7 cellular contexts compared by ENCODE assay signal in the genomic region with DNA sequence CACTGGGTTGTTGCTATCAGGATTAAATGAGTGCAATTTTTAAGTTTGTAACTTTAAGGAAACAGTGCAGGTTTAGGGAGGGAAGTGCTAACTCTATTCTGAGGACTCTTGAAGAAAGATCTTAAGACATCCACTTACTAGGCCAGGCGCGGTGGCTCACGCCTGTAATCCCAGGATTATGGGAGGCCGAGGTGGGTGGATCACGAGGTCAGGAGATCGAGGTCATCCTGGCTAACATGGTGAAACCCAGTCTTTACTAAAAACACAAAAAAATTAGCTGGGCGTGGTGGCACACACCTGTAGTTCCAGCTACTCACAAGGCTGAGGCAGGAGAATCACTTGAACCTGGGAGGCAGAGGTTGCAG. TPM values are rescaled to one million over a fixed set of nuclear protein-coding genes. Genes with fewer than 3 reads are reported as not detected.
DNase-seq lines count a peak whose midpoint lies in the region; ATAC-seq and TF ChIP-seq lines count a peak whose summit lies in the region.
"Not testable (repeated sequence)": the region's sequence is repeated elsewhere in the genome, so short reads cannot be mapped to it uniquely, and the experiment has no call there.

No MANE protein-coding gene starts in this region.

- not testable (repeated sequence) for H3K27ac ChIP-seq in CD8-positive, alpha-beta T cell (ENCODE audit: low read depth, low read length); KMS-11
- H3K27ac ChIP-seq in RWPE2 (ENCODE audit: poor library complexity, severe bottlenecking) = peak overlapping the region; percentile 96

- not testable (repeated sequence) for H3K27me3 ChIP-seq in CD8-positive, alpha-beta T cell (ENCODE audit: insufficient read depth, low read length); KMS-11 (ENCODE audit: insufficient read depth, low read depth); RWPE2 (ENCODE audit: insufficient read depth, poor library complexity, severe bottlenecking)

- H2AFZ ChIP-seq in KMS-11 (ENCODE audit: low read depth) = not testable (repeated sequence)

- H3K4me1 ChIP-seq in CD8-positive, alpha-beta T cell (ENCODE audit: insufficient read depth, low read length) = peaks cover 15% of the 10 kb centered on the region
- H3K4me1 ChIP-seq in KMS-11 (ENCODE audit: low read depth, poor library complexity, severe bottlenecking) (peaks cover 32% of the 10 kb centered on the region), RWPE2 (ENCODE audit: insufficient read depth, poor library complexity, severe bottlenecking) (peaks cover 40% of the 10 kb centered on the region)

- not testable (repeated sequence) for H3K36me3 ChIP-seq in CD8-positive, alpha-beta T cell (ENCODE audit: insufficient read depth, low read length); KMS-11 (ENCODE audit: insufficient read depth); RWPE2 (ENCODE audit: low read depth)

- intact Hi-C loops in CD8-positive, alpha-beta T cell (cut with DNase I, micrococcal nuclease) = loop anchor here (5.0 to 10.0 kb wide), 4 partner anchors 332 to 1245 kb away; partner anchors contain the start of genes HSD17B12 (in 1 of the 2) and SLC35C1 (in 1 of the 2)

- H4K20me1 ChIP-seq in KMS-11 (ENCODE audit: insufficient read depth) = not testable (repeated sequence)

- H3K36me3 Mint-ChIP-seq in CD8-positive, alpha-beta T cell; activated CD4-positive, alpha-beta T cell treated with anti-CD3 and anti-CD28 coated beads, Interleukin-2, amount 10 ng/mL, durations not matched to agents 7 days and 5 days (ENCODE audit: low read depth); activated naive CD8-positive, alpha-beta T cell treated with anti-CD3 and anti-CD28 coated beads, Interleukin-2, amount 10 ng/mL, durations not matched to agents 7 days and 5 days; naive B cell: not testable (repeated sequence)

- DNase-seq in CD8-positive, alpha-beta T cell; RWPE2 (ENCODE audit: low spot score); activated CD4-positive, alpha-beta T cell treated with anti-CD3 and anti-CD28 coated beads, Interleukin-2, amount 10 ng/mL, durations not matched to agents 7 days and 5 days; activated naive CD8-positive, alpha-beta T cell treated with anti-CD3 and anti-CD28 coated beads, Interleukin-2, amount 10 ng/mL, durations not matched to agents 7 days and 5 days; naive B cell: not testable (repeated sequence)

- not testable (repeated sequence) for TF ChIP-seq CTCF in CD8-positive, alpha-beta T cell (IDR thresholded peaks at IDR 0.05); KMS-11 (conservative IDR thresholded peaks at IDR 0.05; ENCODE audit: low read depth, low read length); RWPE2 (IDR thresholded peaks at IDR 0.05; ENCODE audit: poor library complexity, severe bottlenecking)

- H3K27me3 Mint-ChIP-seq in CD8-positive, alpha-beta T cell (ENCODE audit: low read depth); activated CD4-positive, alpha-beta T cell treated with anti-CD3 and anti-CD28 coated beads, Interleukin-2, amount 10 ng/mL, durations not matched to agents 7 days and 5 days; activated naive CD8-positive, alpha-beta T cell treated with anti-CD3 and anti-CD28 coated beads, Interleukin-2, amount 10 ng/mL, durations not matched to agents 7 days and 5 days; naive B cell: not testable (repeated sequence)

- H3K9me3 Mint-ChIP-seq in CD8-positive, alpha-beta T cell; activated CD4-positive, alpha-beta T cell treated with anti-CD3 and anti-CD28 coated beads, Interleukin-2, amount 10 ng/mL, durations not matched to agents 7 days and 5 days; activated naive CD8-positive, alpha-beta T cell treated with anti-CD3 and anti-CD28 coated beads, Interleukin-2, amount 10 ng/mL, durations not matched to agents 7 days and 5 days; naive B cell: not testable (repeated sequence)

- POLR2A ChIA-PET in CD8-positive, alpha-beta T cell (lab: Charles Lee) = interaction anchor here (0.9 kb wide), 1 partner anchor 54 kb away, joined by 4 read pairs; no protein-coding TSS in a partner anchor
- POLR2A ChIA-PET in activated CD4-positive, alpha-beta T cell treated with anti-CD3 and anti-CD28 coated beads, Interleukin-2, amount 10 ng/mL, durations not matched to agents 7 days and 5 days (lab: Charles Lee) = not testable (repeated sequence)
- POLR2A ChIA-PET in activated naive CD8-positive, alpha-beta T cell treated with anti-CD3 and anti-CD28 coated beads, Interleukin-2, amount 10 ng/mL, durations not matched to agents 7 days and 5 days (lab: Charles Lee) = interaction anchor here (0.8 to 2.4 kb wide), 5 partner anchors 9 to 57 kb away, joined by 3 to 17 read pairs (median 7); no protein-coding TSS in a partner anchor

- not testable (repeated sequence) for H3K79me2 ChIP-seq in KMS-11 (ENCODE audit: insufficient read depth, low read depth)

- not testable (repeated sequence) for H3K4me3 ChIP-seq in CD8-positive, alpha-beta T cell (ENCODE audit: low read depth, low read length); KMS-11 (IDR thresholded peaks at IDR 0.05; ENCODE audit: insufficient read depth, low read depth, low read length); RWPE2 (ENCODE audit: severe bottlenecking)

- H3K4me3 Mint-ChIP-seq in CD8-positive, alpha-beta T cell; activated CD4-positive, alpha-beta T cell treated with anti-CD3 and anti-CD28 coated beads, Interleukin-2, amount 10 ng/mL, durations not matched to agents 7 days and 5 days: not testable (repeated sequence)
- peak overlapping the region; percentile 70 for H3K4me3 Mint-ChIP-seq in activated naive CD8-positive, alpha-beta T cell treated with anti-CD3 and anti-CD28 coated beads, Interleukin-2, amount 10 ng/mL, durations not matched to agents 7 days and 5 days
- peak overlapping the region; percentile 58 to 87 (median 76) for H3K4me3 Mint-ChIP-seq in naive B cell

- CTCF ChIA-PET in CD8-positive, alpha-beta T cell (lab: Charles Lee) = interaction anchor here (0.9 to 17.8 kb wide), 8 partner anchors 10 to 543 kb away, joined by 4 to 625 read pairs (median 6); partner anchors contain the start of gene CD82
- CTCF ChIA-PET in activated CD4-positive, alpha-beta T cell treated with anti-CD3 and anti-CD28 coated beads, Interleukin-2, amount 10 ng/mL, durations not matched to agents 7 days and 5 days (lab: Charles Lee) = interaction anchor here (0.9 to 4.7 kb wide), 7 partner anchors 11 to 57 kb away, joined by 3 to 28 read pairs (median 6); no protein-coding TSS in a partner anchor

- H3K27ac Mint-ChIP-seq in CD8-positive, alpha-beta T cell = peak overlapping the region; percentile 16
- H3K27ac Mint-ChIP-seq in activated CD4-positive, alpha-beta T cell treated with anti-CD3 and anti-CD28 coated beads, Interleukin-2, amount 10 ng/mL, durations not matched to agents 7 days and 5 days = peak overlapping the region; percentile 84
- peak overlapping the region; percentile 87 for H3K27ac Mint-ChIP-seq in activated naive CD8-positive, alpha-beta T cell treated with anti-CD3 and anti-CD28 coated beads, Interleukin-2, amount 10 ng/mL, durations not matched to agents 7 days and 5 days
- peak overlapping the region; percentile 79 to 96 (median 90) for H3K27ac Mint-ChIP-seq in naive B cell

- peaks cover 15% of the 10 kb centered on the region for H3K4me1 Mint-ChIP-seq in CD8-positive, alpha-beta T cell (ENCODE audit: low read depth)
- H3K4me1 Mint-ChIP-seq in activated CD4-positive, alpha-beta T cell treated with anti-CD3 and anti-CD28 coated beads, Interleukin-2, amount 10 ng/mL, durations not matched to agents 7 days and 5 days = peaks cover 54% of the 10 kb centered on the region
- peaks cover 39% of the 10 kb centered on the region for H3K4me1 Mint-ChIP-seq in activated naive CD8-positive, alpha-beta T cell treated with anti-CD3 and anti-CD28 coated beads, Interleukin-2, amount 10 ng/mL, durations not matched to agents 7 days and 5 days
- peaks cover 49 to 86% (median 70%) of the 10 kb centered on the region in 3 donors for H3K4me1 Mint-ChIP-seq in naive B cell

- not testable (repeated sequence) for H3K9ac ChIP-seq in KMS-11

- not testable (repeated sequence) for H3K9me3 ChIP-seq in CD8-positive, alpha-beta T cell (ENCODE audit: low read length); RWPE2 (ENCODE audit: severe bottlenecking)

- ATAC-seq in CD8-positive, alpha-beta T cell; RWPE2 (ENCODE audit: low read depth); activated naive CD8-positive, alpha-beta T cell treated with anti-CD3 and anti-CD28 coated beads, Interleukin-2, amount 10 ng/mL, durations not matched to agents 7 days and 5 days (ENCODE audit: low read depth): not testable (repeated sequence)
- ATAC-seq in GM19452 (IDR thresholded peaks at IDR 0.05; ENCODE audit: unreplicated experiment) = peak; percentile 2
- ATAC-seq in naive B cell (ENCODE audit: low read depth in 2 of 2) = peak in 1 of 2 donors; percentile 2

- H3K4me2 ChIP-seq in KMS-11 = 0 out of 2 replicates have a peak overlapping the region, but pooled peaks have one; percentile 2

RNA-seq across cellular contexts. Expression of gene CD82, which starts 5.5 kb away (rescaled TPM):
- 10 to 100 TPM; 28.1 to 32.4 TPM for total RNA-seq in CD8-positive, alpha-beta T cell
- 100 to 1,000 TPM; 126 to 128 TPM for total RNA-seq in activated CD4-positive, alpha-beta T cell treated with anti-CD3 and anti-CD28 coated beads, Interleukin-2, amount 10 ng/mL, durations not matched to agents 7 days and 5 days
- 10 to 100 TPM; 71.9 to 80.2 TPM for total RNA-seq in activated naive CD8-positive, alpha-beta T cell treated with anti-CD3 and anti-CD28 coated beads, Interleukin-2, amount 10 ng/mL, durations not matched to agents 7 days and 5 days
- 100 to 1,000 TPM; 146 to 292 (median 225) TPM for polyA plus RNA-seq in naive B cell (ENCODE audit: low read depth in 6 of 6)

Comparison
In these comparisons a context has a peak if more than half of its experiments do, and no peak if none do; other contexts are left out.
1. H3K27ac Mint-ChIP-seq: peak in every context shown above with its lines; median percentile 90 in naive B cell; 87 in activated naive CD8-positive, alpha-beta T cell treated with anti-CD3 and anti-CD28 coated beads, Interleukin-2, amount 10 ng/mL, durations not matched to agents 7 days and 5 days; 84 in activated CD4-positive, alpha-beta T cell treated with anti-CD3 and anti-CD28 coated beads, Interleukin-2, amount 10 ng/mL, durations not matched to agents 7 days and 5 days; 16 in CD8-positive, alpha-beta T cell.